18 cellular contexts compared by ENCODE assay signal in the genomic region with DNA sequence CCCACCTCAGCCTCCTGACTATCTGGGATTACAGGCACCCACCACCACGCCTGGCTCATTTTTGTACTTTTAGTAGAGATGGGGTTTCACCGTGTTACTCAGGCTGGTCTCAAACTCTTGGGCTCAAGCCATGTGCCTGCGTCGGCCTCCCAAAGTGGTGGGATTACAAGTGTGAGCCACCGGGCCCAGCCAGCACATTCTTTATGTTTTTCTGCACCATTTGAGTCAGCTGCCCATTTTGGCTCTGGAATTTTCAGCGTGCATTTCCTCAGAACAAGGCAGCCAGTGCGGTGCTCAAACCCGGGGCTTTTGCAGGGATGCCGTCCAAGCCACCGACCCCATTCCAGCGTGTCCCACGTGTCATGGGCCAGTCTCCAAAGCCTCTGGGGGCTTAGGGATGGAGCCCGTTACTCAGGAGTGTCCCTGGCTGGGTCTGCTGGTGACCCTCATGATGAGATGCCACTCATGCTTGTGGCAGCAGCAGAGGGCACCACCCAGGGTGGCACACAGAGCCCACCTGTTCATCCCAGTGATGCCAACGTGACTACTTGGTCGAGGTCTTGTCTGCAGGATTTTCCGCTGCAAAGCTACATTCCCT. TPM values are rescaled to one million over a fixed set of nuclear protein-coding genes. Genes with fewer than 3 reads are reported as not detected.
DNase-seq lines count a peak whose midpoint lies in the region; ATAC-seq, FAIRE-seq and TF ChIP-seq lines count a peak whose summit lies in the region.
"Had no signal": no experiment of that assay in that cellular context is flagged by ENCODE, and none has a peak within 500 bp of the region (broad histone marks: within the 10 kb centered on the region; RNA-seq: fewer than 3 reads in every experiment).

No MANE protein-coding gene starts in this region.

- TF ChIP-seq CTCF in K562 (IDR thresholded peaks at IDR 0.05 in 2 of 3, conservative IDR thresholded peaks at IDR 0.05 in 1 of 3; ENCODE audit: insufficient read depth in 2 of 3, low read depth in 1 of 3, low read length in 3 of 3) (no peak), osteoblast (IDR thresholded peaks at IDR 0.05; ENCODE audit: extremely low read depth, low read depth, low read length) (no peak)

- no TSS peak for BruUV-seq in K562 (replicated peaks; lab: Mats Ljungman, UMichigan)

- peak; percentile 59 for DNase-seq in DMS 273 (lab: John Stamatoyannopoulos, UW; ENCODE audit: unreplicated experiment)
- no peak for DNase-seq in DMS 273 treated with DMSO at 0.1 percent for 48 hours (lab: John Stamatoyannopoulos, UW)
- DNase-seq in K562 (ENCODE audit: extremely low read depth in 1 of 4, low spot score in 3 of 4): no peak
- peak; percentile 79 for DNase-seq in osteoblast (ENCODE audit: insufficient read length, low spot score, missing footprints)
- no peak for DNase-seq in H4 (ENCODE audit: low spot score)
- no peak for DNase-seq in activated CD4-positive, alpha-beta T cell treated with anti-CD3 and anti-CD28 coated beads for 1 hour
- DNase-seq: 8988T; activated naive CD8-positive, alpha-beta T cell treated with anti-CD3 and anti-CD28 coated beads, Interleukin-2, amount 10 ng/mL, durations not matched to agents 7 days and 5 days; MM.1S; natural killer cell; NCI-H2107; stimulated activated CD4-positive, alpha-beta T cell treated with anti-CD3 and anti-CD28 coated beads, Interleukin-4, amount 100 ng/mL, for 4 hours; stimulated activated naive CD4-positive, alpha-beta T cell had no signal

- TF ChIP-seq EP300 in Ishikawa (IDR thresholded peaks at IDR 0.05; ENCODE audit: borderline replicate concordance): no peak
- TF ChIP-seq EP300 in K562 (IDR thresholded peaks at IDR 0.05; ENCODE audit: low read length): no peak

- in situ Hi-C loops in K562 (cut with MboI): no loop called here

- H3K4me3 ChIP-seq in K562 (no peak overlapping the region), osteoblast (ENCODE audit: insufficient read depth, low read length) (no peak overlapping the region)

- H3K4me1 ChIP-seq in K562 (replicated peaks in 1 of 2; ENCODE audit: control insufficient read depth in 2 of 2, insufficient read depth in 2 of 2, low read length in 2 of 2) (peaks cover 16 to 75% of the 10 kb centered on the region in 2 experiments; a peak in 4 of 5 replicates), osteoblast (ENCODE audit: insufficient read depth, low read length) (peaks cover 35% of the 10 kb centered on the region)

- H3K9ac ChIP-seq in K562 (ENCODE audit: insufficient read depth in 1 of 2, low read depth in 2 of 2, low read length in 2 of 2): no peak overlapping the region; a peak in 1 of 4 replicates

- ATAC-seq in K562 (no peak), HG03280 (IDR thresholded peaks at IDR 0.05; ENCODE audit: unreplicated experiment) (no peak)
- ATAC-seq: left ventricle myocardium superior, natural killer cell had no signal

- H3K9me3 ChIP-seq in K562 (replicated peaks; ENCODE audit: control insufficient read depth, insufficient read depth, low read depth, low read length) (no peaks in the 10 kb centered on the region), osteoblast (ENCODE audit: low read depth, low read length) (no peaks in the 10 kb centered on the region)

- H4K20me1 ChIP-seq in K562 (replicated peaks; ENCODE audit: control insufficient read depth, insufficient read depth, low read length): peaks cover 16% of the 10 kb centered on the region
- H4K20me1 ChIP-seq in osteoblast (ENCODE audit: insufficient read depth, low read length): peaks cover 18% of the 10 kb centered on the region

- no peak for FAIRE-seq in K562 (lab: Jason Lieb, UNC)
- FAIRE-seq: TTC549 had no signal

- no peak; the same call in 1 of the 2 replicates for TF ChIP-seq POLR2A in K562 (conservative IDR thresholded peaks at IDR 0.05)

- peaks cover 33% of the 10 kb centered on the region for H3K79me2 ChIP-seq in K562 (ENCODE audit: control insufficient read depth, insufficient read depth, low read length)
- H3K79me2 ChIP-seq in osteoblast (ENCODE audit: insufficient read depth, low read length): peaks cover 26% of the 10 kb centered on the region

- H3K9me1 ChIP-seq in K562 (ENCODE audit: control insufficient read depth, insufficient read depth, low read length): peaks cover 8% of the 10 kb centered on the region

- H2AFZ ChIP-seq in K562 (ENCODE audit: low read depth, low read length) (no peak overlapping the region), osteoblast (ENCODE audit: low read length) (no peak overlapping the region)

- H3K36me3 ChIP-seq in K562 (ENCODE audit: control insufficient read depth, insufficient read depth, low read length) (peaks cover 7% of the 10 kb centered on the region; the same call in 1 of the 3 replicates), osteoblast (ENCODE audit: insufficient read depth, low read length) (no peaks in the 10 kb centered on the region)

- POLR2A ChIA-PET in K562 (lab: Yijun Ruan, JAX): interaction anchor here (0.6 to 1.3 kb wide), 5 partner anchors 10 to 150 kb away, joined by 3 to 6 read pairs (median 3); no protein-coding TSS in a partner anchor

- intact Hi-C loops in K562 (cut with micrococcal nuclease): no loop called here

- H3K27ac ChIP-seq in K562 (ENCODE audit: extremely low read depth, low read depth, low read length) (no peak overlapping the region), osteoblast (ENCODE audit: low read depth, low read length) (no peak overlapping the region)
- H3K27ac ChIP-seq: epithelial cell of prostate had no signal

- H3K27me3 ChIP-seq in K562 (ENCODE audit: control insufficient read depth in 2 of 2, insufficient read depth in 2 of 2, low read length in 2 of 2) (no peaks in the 10 kb centered on the region), osteoblast (ENCODE audit: insufficient read depth, low read length) (no peaks in the 10 kb centered on the region)

- H3K4me2 ChIP-seq in K562 (ENCODE audit: insufficient read depth, low read length) (no peak overlapping the region), osteoblast (ENCODE audit: insufficient read depth, low read length) (peak overlapping the region; percentile 28)

- TF ChIP-seq RAD21 in Ishikawa (IDR thresholded peaks at IDR 0.05; ENCODE audit: low read depth) (no peak), K562 (CRISPR knock-in tag; conservative IDR thresholded peaks at IDR 0.05 in 1 of 2, IDR thresholded peaks at IDR 0.05 in 1 of 2) (no peak)

- CTCF ChIA-PET in K562 (lab: Yijun Ruan, JAX; ENCODE audit: low intra/inter-chr PET ratio): no interaction called here

- 47% methylated on average over 16 of the region's 16 CpGs for WGBS in K562 (ENCODE audit: insufficient coverage, low coverage, missing lambda C conversion rate)

RNA-seq across cellular contexts. Expression of gene RAB40C, which starts 3.7 kb away (rescaled TPM):
- 10.6 and 36.6 TPM in 2 replicates for total RNA-seq in K562 (2011; cell fraction: chromatin; rRNA removed; ENCODE audit: low replicate concordance)
- 24.2 and 24.8 TPM in 2 replicates for total RNA-seq in K562 (2011; cell fraction: nucleolus; rRNA removed)
- 15.5 and 15.6 TPM in 2 replicates for total RNA-seq in K562 (2011; cell fraction: nucleoplasm; rRNA removed)
- 22.3 and 26.0 TPM in 2 replicates for total RNA-seq in K562 (2014; rRNA removed)
- total RNA-seq in K562 (2014; rRNA removed; fragmentation: Illumina TruSeq; extraction: Trizol): 1.9 and 2.5 TPM in 2 replicates
- total RNA-seq in K562 (2015; rRNA removed; fragmentation: Illumina TruSeq; extraction: Trizol): 10.1 and 11.4 TPM in 2 replicates
- total RNA-seq in K562 (2021): 23.4 and 25.3 TPM in 2 replicates
- polyA plus RNA-seq in K562 (2011; rRNA removed): 8.7 and 10.9 TPM in 2 replicates
- polyA plus RNA-seq in K562 (2011; cell fraction: cytosol; rRNA removed): 15.6 and 35.2 TPM in 2 replicates
- polyA plus RNA-seq in K562 (2011; cell fraction: nucleus; rRNA removed): 22.1 and 35.1 TPM in 2 replicates
- polyA plus RNA-seq in K562 (2012): 15.7 and 28.1 TPM in 2 replicates
- 5.6 and 13.3 TPM in 2 replicates for polyA plus RNA-seq in K562 (2014; fragmentation: Illumina TruSeq; extraction: Trizol)
- under 1 TPM; 0.17 to 0.50 TPM for polyA plus RNA-seq in K562 (2014; fragmentation: Nextera tagmentation; extraction: Ambion mirVana)
- 20.9 and 22.3 TPM in 2 replicates for polyA plus RNA-seq in K562 (2014; rRNA removed)
- polyA minus RNA-seq in K562 (2011; rRNA and poly(A)+ RNA removed): 2.9 and 5.0 TPM in 2 replicates
- 10.3 and 15.5 TPM in 2 replicates for polyA minus RNA-seq in K562 (2011; cell fraction: cytosol; rRNA and poly(A)+ RNA removed)
- polyA minus RNA-seq in K562 (2011; cell fraction: nucleus; rRNA and poly(A)+ RNA removed): 4.8 and 5.1 TPM in 2 replicates
- 11.2 and 13.3 TPM in 2 replicates for total RNA-seq in osteoblast
- total RNA-seq in H4 (2014; rRNA removed; shearing (Covaris generic)): 4.4 and 5.1 TPM in 2 replicates

RNA-seq across cellular contexts. Expression of gene PIGQ, which starts 16.4 kb away (rescaled TPM):
- total RNA-seq in K562 (2011; cell fraction: chromatin; rRNA removed; ENCODE audit: low replicate concordance): 51.8 and 208 TPM in 2 replicates
- 193 and 220 TPM in 2 replicates for total RNA-seq in K562 (2011; cell fraction: nucleolus; rRNA removed)
- 84.0 and 92.9 TPM in 2 replicates for total RNA-seq in K562 (2011; cell fraction: nucleoplasm; rRNA removed)
- total RNA-seq in K562 (2014; rRNA removed) (30.7 and 36.1 TPM in 2 replicates), K562 (2014; rRNA removed; fragmentation: Illumina TruSeq; extraction: Trizol) (2.3 and 3.4 TPM in 2 replicates), K562 (2015; rRNA removed; fragmentation: Illumina TruSeq; extraction: Trizol) (14.1 and 14.3 TPM in 2 replicates), K562 (2021) (43.7 and 49.6 TPM in 2 replicates), osteoblast (25.6 and 29.0 TPM in 2 replicates)
- polyA plus RNA-seq in K562 (2011; rRNA removed) (11.2 and 19.4 TPM in 2 replicates), K562 (2014; fragmentation: Illumina TruSeq; extraction: Trizol) (11.7 and 21.9 TPM in 2 replicates), K562 (2014; fragmentation: Nextera tagmentation; extraction: Ambion mirVana) (1 to 10 TPM in 1 of 2 experiments, under 1 TPM in 1; 0.20 to 2.5 TPM), K562 (2014; rRNA removed) (42.1 and 42.3 TPM in 2 replicates)
- polyA plus RNA-seq in K562 (2011; cell fraction: cytosol; rRNA removed): 15.7 and 51.3 TPM in 2 replicates
- polyA plus RNA-seq in K562 (2011; cell fraction: nucleus; rRNA removed): 84.7 and 175 TPM in 2 replicates
- 22.2 and 33.3 TPM in 2 replicates for polyA plus RNA-seq in K562 (2012)
- 9.6 and 17.9 TPM in 2 replicates for polyA minus RNA-seq in K562 (2011; rRNA and poly(A)+ RNA removed)
- polyA minus RNA-seq in K562 (2011; cell fraction: cytosol; rRNA and poly(A)+ RNA removed): 11.2 and 15.5 TPM in 2 replicates
- polyA minus RNA-seq in K562 (2011; cell fraction: nucleus; rRNA and poly(A)+ RNA removed): 33.2 and 44.4 TPM in 2 replicates
- 7.6 and 7.7 TPM in 2 replicates for total RNA-seq in H4 (2014; rRNA removed; shearing (Covaris generic))

RNA-seq across cellular contexts. Expression of gene NHLRC4, which starts 19.3 kb away (rescaled TPM):
- total RNA-seq in K562 (2011; cell fraction: chromatin; rRNA removed; ENCODE audit: low replicate concordance): 3.1 and 8.5 TPM in 2 replicates
- total RNA-seq in K562 (2011; cell fraction: nucleolus; rRNA removed): 8.4 and 8.8 TPM in 2 replicates
- 5.0 TPM in 2 replicates for total RNA-seq in K562 (2011; cell fraction: nucleoplasm; rRNA removed)
- total RNA-seq in K562 (2014; rRNA removed) (2.6 and 3.1 TPM in 2 replicates), K562 (2014; rRNA removed; fragmentation: Illumina TruSeq; extraction: Trizol) (0.47 and 0.48 TPM in 2 replicates), K562 (2015; rRNA removed; fragmentation: Illumina TruSeq; extraction: Trizol) (1.2 and 1.3 TPM in 2 replicates), K562 (2021) (2.0 and 3.0 TPM in 2 replicates), osteoblast (1.2 and 2.2 TPM in 2 replicates)
- polyA plus RNA-seq in K562 (2011; rRNA removed) (1.3 and 1.7 TPM in 2 replicates), K562 (2014; fragmentation: Illumina TruSeq; extraction: Trizol) (0.24 and 1.1 TPM in 2 replicates), K562 (2014; fragmentation: Nextera tagmentation; extraction: Ambion mirVana) (not detected), K562 (2014; rRNA removed) (3.2 and 3.7 TPM in 2 replicates)
- 2.0 and 4.5 TPM in 2 replicates for polyA plus RNA-seq in K562 (2011; cell fraction: cytosol; rRNA removed)
- 6.2 and 8.3 TPM in 2 replicates for polyA plus RNA-seq in K562 (2011; cell fraction: nucleus; rRNA removed)
- 1.7 and 7.2 TPM in 2 replicates for polyA plus RNA-seq in K562 (2012)
- polyA minus RNA-seq in K562 (2011; rRNA and poly(A)+ RNA removed): 0.39 and 0.51 TPM in 2 replicates
- 1.3 TPM in 1 of 2 replicates, not detected in the other for polyA minus RNA-seq in K562 (2011; cell fraction: cytosol; rRNA and poly(A)+ RNA removed)
- polyA minus RNA-seq in K562 (2011; cell fraction: nucleus; rRNA and poly(A)+ RNA removed): 6.5 and 8.1 TPM in 2 replicates
- 0.06 and 0.43 TPM in 2 replicates for total RNA-seq in H4 (2014; rRNA removed; shearing (Covaris generic))

RNA-seq across cellular contexts. Expression of gene PRR35, which starts 26.0 kb away (rescaled TPM):
- total RNA-seq in K562 (2011; cell fraction: chromatin; rRNA removed; ENCODE audit: low replicate concordance): 0.18 and 0.79 TPM in 2 replicates
- 0.66 and 1.3 TPM in 2 replicates for total RNA-seq in K562 (2011; cell fraction: nucleolus; rRNA removed)
- 0.29 and 0.53 TPM in 2 replicates for total RNA-seq in K562 (2011; cell fraction: nucleoplasm; rRNA removed)
- total RNA-seq in K562 (2014; rRNA removed) (0.41 and 0.45 TPM in 2 replicates), K562 (2014; rRNA removed; fragmentation: Illumina TruSeq; extraction: Trizol) (not detected in 2 replicates), K562 (2015; rRNA removed; fragmentation: Illumina TruSeq; extraction: Trizol) (0.08 TPM in 1 of 2 replicates, not detected in the other), K562 (2021) (0.18 and 0.42 TPM in 2 replicates), osteoblast (under 0.01 TPM in 1 of 2 replicates, not detected in the other)
- polyA plus RNA-seq in K562 (2011; rRNA removed) (0.09 and 0.17 TPM in 2 replicates), K562 (2014; fragmentation: Illumina TruSeq; extraction: Trizol) (0.07 TPM in 1 of 2 replicates, not detected in the other), K562 (2014; fragmentation: Nextera tagmentation; extraction: Ambion mirVana) (not detected), K562 (2014; rRNA removed) (0.15 and 0.24 TPM in 2 replicates)
- 0.07 and 1.2 TPM in 2 replicates for polyA plus RNA-seq in K562 (2011; cell fraction: cytosol; rRNA removed)
- polyA plus RNA-seq in K562 (2011; cell fraction: nucleus; rRNA removed): 0.20 and 2.2 TPM in 2 replicates
- polyA plus RNA-seq in K562 (2012): 0.09 and 0.14 TPM in 2 replicates
- not detected in 2 replicates for polyA minus RNA-seq in K562 (2011; rRNA and poly(A)+ RNA removed)
- not detected in 2 replicates for polyA minus RNA-seq in K562 (2011; cell fraction: cytosol; rRNA and poly(A)+ RNA removed)
- 0.27 TPM in 1 of 2 replicates, not detected in the other for polyA minus RNA-seq in K562 (2011; cell fraction: nucleus; rRNA and poly(A)+ RNA removed)
- not detected in 2 replicates for total RNA-seq in H4 (2014; rRNA removed; shearing (Covaris generic))
- total RNA-seq: activated naive CD8-positive, alpha-beta T cell treated with anti-CD3 and anti-CD28 coated beads, Interleukin-2, amount 10 ng/mL, durations not matched to agents 7 days and 5 days; left ventricle myocardium superior had no signal

RNA-seq across cellular contexts. Expression of gene WFIKKN1, which starts 44.6 kb away (rescaled TPM):
- total RNA-seq in K562 (2011; cell fraction: chromatin; rRNA removed; ENCODE audit: low replicate concordance): 0.83 and 4.1 TPM in 2 replicates
- total RNA-seq in K562 (2011; cell fraction: nucleolus; rRNA removed): 3.3 and 3.8 TPM in 2 replicates
- total RNA-seq in K562 (2011; cell fraction: nucleoplasm; rRNA removed): 1.8 and 2.3 TPM in 2 replicates
- 0.50 and 0.57 TPM in 2 replicates for total RNA-seq in K562 (2014; rRNA removed)
- total RNA-seq in K562 (2014; rRNA removed; fragmentation: Illumina TruSeq; extraction: Trizol): not detected in 2 replicates
- total RNA-seq in K562 (2015; rRNA removed; fragmentation: Illumina TruSeq; extraction: Trizol): 0.11 and 0.14 TPM in 2 replicates
- 0.85 and 1.1 TPM in 2 replicates for total RNA-seq in K562 (2021)
- 0.18 and 0.22 TPM in 2 replicates for polyA plus RNA-seq in K562 (2011; rRNA removed)
- 0.29 and 2.5 TPM in 2 replicates for polyA plus RNA-seq in K562 (2011; cell fraction: cytosol; rRNA removed)
- polyA plus RNA-seq in K562 (2011; cell fraction: nucleus; rRNA removed): 0.56 and 2.4 TPM in 2 replicates
- polyA plus RNA-seq in K562 (2012): 0.61 and 1.5 TPM in 2 replicates
- 0.14 TPM in 1 of 2 replicates, not detected in the other for polyA plus RNA-seq in K562 (2014; fragmentation: Illumina TruSeq; extraction: Trizol)
- not detected for polyA plus RNA-seq in K562 (2014; fragmentation: Nextera tagmentation; extraction: Ambion mirVana)
- polyA plus RNA-seq in K562 (2014; rRNA removed): 0.30 and 0.54 TPM in 2 replicates
- polyA minus RNA-seq in K562 (2011; rRNA and poly(A)+ RNA removed): 0.12 and 0.14 TPM in 2 replicates
- polyA minus RNA-seq in K562 (2011; cell fraction: cytosol; rRNA and poly(A)+ RNA removed): 0.73 and 1.1 TPM in 2 replicates
- polyA minus RNA-seq in K562 (2011; cell fraction: nucleus; rRNA and poly(A)+ RNA removed): 0.44 and 0.81 TPM in 2 replicates
- total RNA-seq in osteoblast: under 0.01 and 0.36 TPM in 2 replicates
- total RNA-seq in H4 (2014; rRNA removed; shearing (Covaris generic)): not detected in 2 replicates

Comparison
In these comparisons a context has a peak if more than half of its experiments do, and no peak if none do; other contexts are left out.
1. DNase-seq: peak in DMS 273 (single experiment) and osteoblast (single experiment); none in DMS 273 treated with DMSO at 0.1 percent for 48 hours (single experiment), K562 (0 of 4), H4 (single experiment) and activated CD4-positive, alpha-beta T cell treated with anti-CD3 and anti-CD28 coated beads for 1 hour (single experiment).